In the genomic region with DNA sequence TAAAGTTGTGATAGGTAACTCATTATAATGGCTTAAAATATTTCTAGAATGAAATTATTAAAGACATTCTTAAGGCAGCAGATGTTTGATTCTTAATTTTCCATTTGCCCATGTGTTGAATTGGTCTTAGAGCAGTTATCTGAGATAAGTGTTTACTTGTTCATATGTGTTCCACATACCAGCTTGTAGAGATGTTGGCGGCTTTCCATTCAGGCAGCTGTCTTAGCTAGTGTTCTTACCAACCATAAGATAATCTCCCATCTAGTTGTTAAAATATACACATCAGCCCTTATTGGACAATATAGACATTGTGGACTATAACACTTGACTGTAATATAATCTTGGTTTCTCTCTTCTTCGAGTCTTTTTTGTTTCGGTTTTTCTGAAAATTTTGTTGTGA, we compare ENCODE assay signal across 15 cellular contexts.
DNase-seq lines count a peak whose midpoint lies in the region; TF ChIP-seq lines count a peak whose summit lies in the region.
"Had no signal": no experiment of that assay in that cellular context is flagged by ENCODE, and none has a peak within 500 bp of the region (broad histone marks: within the 10 kb centered on the region; RNA-seq: fewer than 3 reads in every experiment).

No MANE protein-coding gene starts in this region.

- intact Hi-C loops in adrenal gland (cut with DNase I): no loop called here

- H3K27me3 ChIP-seq in ACC112 (ENCODE audit: insufficient read depth, low read length): no peaks in the 10 kb centered on the region
- no peaks in the 10 kb centered on the region for H3K27me3 ChIP-seq in adrenal gland
- H3K27me3 ChIP-seq: SJSA1 had no signal

- peak overlapping the region; percentile 44 for H2AFZ ChIP-seq in ACC112 (ENCODE audit: low read length, unreplicated experiment)

- no peak overlapping the region for H3K4me3 ChIP-seq in ACC112 (ENCODE audit: low read depth, low read length)
- H3K4me3 ChIP-seq in adrenal gland: no peak overlapping the region
- H3K4me3 ChIP-seq: SJSA1 had no signal

- peak; percentile 16 for DNase-seq in NCI-H1105 (lab: John Stamatoyannopoulos, UW)
- DNase-seq in NCI-H524 (lab: John Stamatoyannopoulos, UW): peak; percentile 76 to 95
- peak; percentile 2 for DNase-seq in fibroblast of gingiva (ENCODE audit: low read depth)
- DNase-seq in islet precursor cell: no peak
- no peak for DNase-seq in adrenal gland
- no peak for DNase-seq in kidney glomerular epithelial cell (lab: John Stamatoyannopoulos, UW)
- DNase-seq: ACHN; CD4-positive, CD25-positive, alpha-beta regulatory T cell; DND-41; GDM1; GOT3; NCI-H187; SW 1271 had no signal

- no peaks in the 10 kb centered on the region for H3K4me1 ChIP-seq in ACC112 (ENCODE audit: control insufficient read depth, insufficient read depth, low read length, unreplicated experiment)
- no peaks in the 10 kb centered on the region for H3K4me1 ChIP-seq in adrenal gland (replicated peaks in 1 of 2)
- H3K4me1 ChIP-seq: SJSA1 had no signal

- no peak for TF ChIP-seq POLR2A in adrenal gland (IDR thresholded peaks at IDR 0.05)

- H3K79me2 ChIP-seq in ACC112 (ENCODE audit: control insufficient read depth, insufficient read depth, low read length, unreplicated experiment): no peaks in the 10 kb centered on the region

- WGBS in adrenal gland, 4 donors: 93 to 97% (median 96%) methylated on average over 3 of the region's 3 CpGs

- H3K36me3 ChIP-seq in ACC112 (ENCODE audit: insufficient read depth, low read length) (no peaks in the 10 kb centered on the region), adrenal gland (replicated peaks in 1 of 2) (no peaks in the 10 kb centered on the region)
- H3K36me3 ChIP-seq: SJSA1 had no signal

- no peaks in the 10 kb centered on the region for H3K9me3 ChIP-seq in adrenal gland (replicated peaks in 1 of 3)

- H3K27ac ChIP-seq in ACC112 (ENCODE audit: low read depth, low read length): no peak overlapping the region
- H3K27ac ChIP-seq in adrenal gland: no peak overlapping the region
- H3K27ac ChIP-seq: SJSA1 had no signal

- TF ChIP-seq CTCF in adrenal gland (IDR thresholded peaks at IDR 0.05): no peak

Comparison
In these comparisons a context has a peak if more than half of its experiments do, and no peak if none do; other contexts are left out.
1. DNase-seq: peak in NCI-H1105 (single experiment), NCI-H524 (2 of 2) and fibroblast of gingiva (single experiment); none in islet precursor cell (single experiment), adrenal gland (0 of 7) and kidney glomerular epithelial cell (single experiment).